In the genomic region with DNA sequence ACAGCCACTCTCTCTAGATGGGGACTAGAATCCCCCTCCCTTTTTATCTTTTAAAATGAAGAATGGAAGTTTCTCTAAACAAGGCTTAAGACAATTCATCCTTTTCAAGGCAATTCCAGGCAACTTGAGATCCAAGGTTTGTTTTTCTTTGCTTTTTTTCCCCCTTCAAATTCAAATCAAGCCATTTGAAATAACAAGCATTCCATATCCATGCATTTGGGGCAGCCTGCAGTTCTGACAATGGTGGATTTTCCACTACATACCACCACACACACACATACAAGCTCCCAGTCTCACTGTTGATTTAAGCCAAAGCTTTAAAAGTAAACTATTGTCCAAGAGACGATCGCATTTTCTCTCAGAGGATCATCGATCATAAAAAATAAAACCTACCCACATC, we compare ENCODE assay signal across 11 cellular contexts. TPM values are rescaled to one million over a fixed set of nuclear protein-coding genes. Genes with fewer than 3 reads are reported as not detected.
DNase-seq lines count a peak whose midpoint lies in the region; ATAC-seq and TF ChIP-seq lines count a peak whose summit lies in the region.
"Had no signal": no experiment of that assay in that cellular context is flagged by ENCODE, and none has a peak within 500 bp of the region (broad histone marks: within the 10 kb centered on the region; RNA-seq: fewer than 3 reads in every experiment).

No MANE protein-coding gene starts in this region.

- no peak for DNase-seq in activated T-cell treated with anti-CD3 and anti-CD28 coated beads, Interleukin-2, amount 50 U/mL, for 72 hours
- DNase-seq in activated T-cell treated with anti-CD3 and anti-CD28 coated beads, Interleukin-2, amount 50 U/mL, for 1 hour: no peak
- peak; percentile 33 to 35 for DNase-seq in cardiac fibroblast (ENCODE audit: low read depth in 2 of 2)
- no peak for DNase-seq in kidney epithelial cell (ENCODE audit: low read depth)
- no peak for DNase-seq in substantia nigra (lab: John Stamatoyannopoulos, UW)
- no peak for DNase-seq in NCI-H2196 (lab: John Stamatoyannopoulos, UW; ENCODE audit: unreplicated experiment)
- DNase-seq in AML-193 (lab: John Stamatoyannopoulos, UW): no peak

- H3K4me3 ChIP-seq in cardiac fibroblast (replicated peaks in 1 of 2; ENCODE audit: low read depth in 2 of 2, low read length in 2 of 2) (peak overlapping the region; percentile 38 to 70), kidney epithelial cell (ENCODE audit: low read depth, low read length) (peak overlapping the region; percentile 44)

- no peaks in the 10 kb centered on the region for H3K36me3 ChIP-seq in kidney epithelial cell (ENCODE audit: control insufficient read depth, insufficient read depth, low read length)

- no peak for ATAC-seq in activated T-cell treated with anti-CD3 and anti-CD28 coated beads, Interleukin-2, amount 50 U/mL, for 72 hours (replicated peaks in 1 of 2)
- ATAC-seq in HG02763 (IDR thresholded peaks at IDR 0.05; ENCODE audit: unreplicated experiment): no peak
- ATAC-seq: activated CD4-positive, CD25-positive, alpha-beta regulatory T cell treated with anti-CD3 and anti-CD28 coated beads, Interleukin-2, amount 50 U/mL, for 24 hours; activated T-helper 17 cell treated with anti-CD3 and anti-CD28 coated beads, Interleukin-2, amount 50 U/mL, for 72 hours had no signal

- H3K36me3 Mint-ChIP-seq in activated T-cell treated with anti-CD3 and anti-CD28 coated beads, Interleukin-2, amount 50 U/mL, for 72 hours (ENCODE audit: insufficient read depth in 2 of 2): peaks cover 2 to 4% of the 10 kb centered on the region in 2 donors

- H3K4me3 Mint-ChIP-seq in activated T-cell treated with anti-CD3 and anti-CD28 coated beads, Interleukin-2, amount 50 U/mL, for 72 hours: no peak overlapping the region
- H3K4me3 Mint-ChIP-seq: activated T-helper 17 cell treated with anti-CD3 and anti-CD28 coated beads, Interleukin-2, amount 50 U/mL, for 72 hours had no signal

- peak overlapping the region; percentile 68 for H3K27ac ChIP-seq in substantia nigra (ENCODE audit: low read depth, low read length, poor library complexity, severe bottlenecking)

- no peaks in the 10 kb centered on the region for H3K27me3 ChIP-seq in kidney epithelial cell (ENCODE audit: control insufficient read depth, insufficient read depth, low read length)

- no peaks in the 10 kb centered on the region for H3K4me1 Mint-ChIP-seq in activated T-cell treated with anti-CD3 and anti-CD28 coated beads, Interleukin-2, amount 50 U/mL, for 72 hours (ENCODE audit: low read depth)
- H3K4me1 Mint-ChIP-seq: activated T-helper 17 cell treated with anti-CD3 and anti-CD28 coated beads, Interleukin-2, amount 50 U/mL, for 72 hours had no signal

- no peaks in the 10 kb centered on the region for H3K27me3 Mint-ChIP-seq in activated T-cell treated with anti-CD3 and anti-CD28 coated beads, Interleukin-2, amount 50 U/mL, for 72 hours (ENCODE audit: low read depth)
- H3K27me3 Mint-ChIP-seq: activated T-helper 17 cell treated with anti-CD3 and anti-CD28 coated beads, Interleukin-2, amount 50 U/mL, for 72 hours had no signal

- H3K27ac Mint-ChIP-seq in activated T-cell treated with anti-CD3 and anti-CD28 coated beads, Interleukin-2, amount 50 U/mL, for 72 hours: peak overlapping the region; percentile 44
- H3K27ac Mint-ChIP-seq: activated T-helper 17 cell treated with anti-CD3 and anti-CD28 coated beads, Interleukin-2, amount 50 U/mL, for 72 hours had no signal

- TF ChIP-seq CTCF in cardiac fibroblast (IDR thresholded peaks at IDR 0.05; ENCODE audit: low read depth, low read length) (no peak), kidney epithelial cell (IDR thresholded peaks at IDR 0.05; ENCODE audit: insufficient read depth, low read length, poor library complexity, severe bottlenecking) (no peak)

- no peaks in the 10 kb centered on the region for H3K9me3 Mint-ChIP-seq in activated T-cell treated with anti-CD3 and anti-CD28 coated beads, Interleukin-2, amount 50 U/mL, for 72 hours
- H3K9me3 Mint-ChIP-seq: activated T-helper 17 cell treated with anti-CD3 and anti-CD28 coated beads, Interleukin-2, amount 50 U/mL, for 72 hours had no signal

RNA-seq across cellular contexts. Expression of a gene that starts 0.4 kb away (rescaled TPM):
- not detected for total RNA-seq in activated T-cell treated with anti-CD3 and anti-CD28 coated beads, Interleukin-2, amount 50 U/mL, for 72 hours
- 0.07 and 0.17 TPM in 2 replicates for total RNA-seq in kidney epithelial cell
- total RNA-seq: activated T-helper 17 cell treated with anti-CD3 and anti-CD28 coated beads, Interleukin-2, amount 50 U/mL, for 72 hours; G401 had no signal

Comparison
In these comparisons a context has a peak if more than half of its experiments do, and no peak if none do; other contexts are left out.
1. DNase-seq: peak in cardiac fibroblast (2 of 2); none in activated T-cell treated with anti-CD3 and anti-CD28 coated beads, Interleukin-2, amount 50 U/mL, for 72 hours (0 of 2), activated T-cell treated with anti-CD3 and anti-CD28 coated beads, Interleukin-2, amount 50 U/mL, for 1 hour (single experiment), kidney epithelial cell (single experiment), substantia nigra (0 of 49), NCI-H2196 (single experiment) and AML-193 (0 of 2).